8 cellular contexts compared by ENCODE assay signal in the genomic region with DNA sequence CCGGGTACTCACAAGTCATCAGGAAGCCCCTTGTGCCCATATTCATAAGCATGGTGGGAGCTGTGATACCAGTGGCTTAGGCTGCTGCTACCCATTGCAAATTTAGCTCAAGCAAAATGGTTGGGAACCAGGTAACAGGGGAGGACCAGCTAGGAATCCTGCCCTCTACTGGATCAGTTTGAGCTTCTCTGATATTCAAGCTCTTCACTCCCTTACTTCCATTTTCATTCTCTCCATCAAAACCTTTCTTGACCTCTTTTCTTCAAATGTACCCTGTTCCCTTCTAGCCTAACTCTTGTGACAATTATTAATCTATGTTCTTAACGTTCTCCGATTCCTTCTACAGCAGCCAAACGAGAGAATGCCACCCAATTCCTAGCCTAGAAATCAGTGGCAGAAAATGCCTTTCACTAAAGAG. TPM values are rescaled to one million over a fixed set of nuclear protein-coding genes. Genes with fewer than 3 reads are reported as not detected.
DNase-seq lines count a peak whose midpoint lies in the region; ATAC-seq, FAIRE-seq and TF ChIP-seq lines count a peak whose summit lies in the region.

No MANE protein-coding gene starts in this region.

- no peak overlapping the region for H3K56ac ChIP-seq in H1 (replicated peaks; ENCODE audit: insufficient read length, low read depth, low read length)

- H2AFZ ChIP-seq in H1 (ENCODE audit: low read length) = no peak overlapping the region

- 0 out of 7 replicates have a peak, but pooled peaks cover 0 to 2% (median 0%) of the 10 kb centered on the region in 4 experiments for H3K4me1 ChIP-seq in H1 (replicated peaks in 1 of 4; ENCODE audit: control insufficient read depth in 3 of 4, insufficient read depth in 4 of 4, low read length in 3 of 4)

- no peak overlapping the region for H3K9ac ChIP-seq in H1 (replicated peaks in 1 of 4; ENCODE audit: extremely low read depth in 1 of 4, low read depth in 3 of 4, low read length in 3 of 4)

- no peak overlapping the region for H2BK15ac ChIP-seq in H1 (ENCODE audit: low read length)

- in situ Hi-C loops in SK-MEL-5 (cut with HindIII; ENCODE audit: low pct_unique_long_range_greater_than_20kb, low sequenced_read_pairs) = no loop called here

- H3K79me1 ChIP-seq in H1 (ENCODE audit: low read depth, low read length) = no peaks in the 10 kb centered on the region

- H4K5ac ChIP-seq in H1 (ENCODE audit: insufficient read length, low read depth, low read length) = no peak overlapping the region

- H2AK5ac ChIP-seq in H1 (ENCODE audit: low read depth, low read length) = no peak overlapping the region

- no peak overlapping the region for H3K23ac ChIP-seq in H1 (ENCODE audit: insufficient read length)

- no peak overlapping the region for H4K91ac ChIP-seq in H1 (replicated peaks; ENCODE audit: insufficient read length, low read length)

- peaks cover 0 to 2% of the 10 kb centered on the region in 2 experiments for H4K20me1 ChIP-seq in H1 (replicated peaks in 1 of 2; ENCODE audit: control insufficient read depth in 1 of 2, insufficient read depth in 2 of 2, low read length in 2 of 2)

- no peaks in the 10 kb centered on the region for H3K79me2 ChIP-seq in H1 (ENCODE audit: control insufficient read depth in 1 of 2, insufficient read depth in 2 of 2, low read length in 2 of 2)

- no peaks in the 10 kb centered on the region for H3K9me3 Mint-ChIP-seq in osteocyte (ENCODE audit: unreplicated experiment)

- H3K27me3 ChIP-seq in H1 (replicated peaks in 1 of 4; ENCODE audit: control insufficient read depth in 3 of 4, extremely low read depth in 1 of 4, insufficient read depth in 3 of 4, low read length in 3 of 4) = no peaks in the 10 kb centered on the region

- no peak overlapping the region for H3K27ac ChIP-seq in H1 (ENCODE audit: low read depth, low read length)

- H3K27ac Mint-ChIP-seq in osteocyte (ENCODE audit: unreplicated experiment) = no peak overlapping the region

- H2BK20ac ChIP-seq in H1 (ENCODE audit: low read length) = no peak overlapping the region

- no peak overlapping the region for H2BK5ac ChIP-seq in H1 (ENCODE audit: low read depth, low read length)

- no peaks in the 10 kb centered on the region for H3K4me1 Mint-ChIP-seq in osteocyte (ENCODE audit: unreplicated experiment)

- no peak for TF ChIP-seq EP300 in H1 (IDR thresholded peaks at IDR 0.05; ENCODE audit: borderline replicate concordance in 1 of 2, low read depth in 2 of 2, low read length in 2 of 2)

- peaks cover 0 to 48% (median 28%) of the 10 kb centered on the region in 4 experiments; a peak in 6 of 8 replicates for H3K36me3 ChIP-seq in H1 (ENCODE audit: control insufficient read depth in 2 of 4, insufficient read depth in 4 of 4, low read length in 3 of 4)

- H3K4me3 Mint-ChIP-seq in osteocyte (ENCODE audit: unreplicated experiment) = no peak overlapping the region

- H3K9me3 ChIP-seq in H1 (ENCODE audit: insufficient read depth in 2 of 2, low read depth in 1 of 2, low read length in 1 of 2) = no peaks in the 10 kb centered on the region

- H3K36me3 Mint-ChIP-seq in osteocyte (ENCODE audit: unreplicated experiment) = peaks cover 47% of the 10 kb centered on the region

- TF ChIP-seq CTCF in H1 (IDR thresholded peaks at IDR 0.05; ENCODE audit: control extremely low read depth in 1 of 3, insufficient read depth in 1 of 3, low read depth in 1 of 3, low read length in 3 of 3) (peak in 2 of 3 experiments; percentile 62 to 79; a peak in 3 of 4 replicates), osteocyte (IDR thresholded peaks at IDR 0.05) (peak; percentile 54)

- no peak overlapping the region for H3K4ac ChIP-seq in H1 (replicated peaks; ENCODE audit: insufficient read length, low read depth, low read length)

- no peak overlapping the region for H3K4me3 ChIP-seq in H1 (ENCODE audit: extremely low read depth in 1 of 4, insufficient read depth in 2 of 4, low read depth in 3 of 4, low read length in 4 of 4)

- H3K27me3 Mint-ChIP-seq in osteocyte (ENCODE audit: unreplicated experiment) = no peaks in the 10 kb centered on the region

- H3K23me2 ChIP-seq in H1 (ENCODE audit: low read depth, low read length) = no peaks in the 10 kb centered on the region; the same call in 1 of the 2 replicates

- FAIRE-seq in H1 (lab: Jason Lieb, UNC) = peak; percentile 80

- H3K14ac ChIP-seq in H1 (ENCODE audit: insufficient read length) = no peak overlapping the region

- TF ChIP-seq RAD21 in H1 (IDR thresholded peaks at IDR 0.05 in 1 of 2, conservative IDR thresholded peaks at IDR 0.05 in 1 of 2; ENCODE audit: low read depth in 2 of 2, low read length in 2 of 2) = peak; percentile 69 to 73

- H3K4me2 ChIP-seq in H1 (ENCODE audit: insufficient read depth in 1 of 2, low read depth in 2 of 2, low read length in 2 of 2) = no peak overlapping the region

- no peak overlapping the region for H2BK120ac ChIP-seq in H1 (replicated peaks; ENCODE audit: low read depth, low read length)

- no peak for ATAC-seq in HG03039 (IDR thresholded peaks at IDR 0.05; ENCODE audit: unreplicated experiment)

- WGBS in H1 (ENCODE audit: extremely low coverage in 1 of 2, insufficient coverage in 1 of 2, insufficient read length in 1 of 2, insufficient replicate concordance in 2 of 2, low coverage in 1 of 2, low lambda C conversion rate in 2 of 2, missing lambda C conversion rate in 1 of 2), 2 experiments = 58% methylated on average over 4 of the region's 4 CpGs; no CpG with 5 or more reads in 1 of the 2 experiments

- no peak overlapping the region for H2BK12ac ChIP-seq in H1 (ENCODE audit: low read depth, low read length)

- no peak for TF ChIP-seq POLR2A in H1 (IDR thresholded peaks at IDR 0.05; ENCODE audit: control extremely low read depth in 1 of 2, low read depth in 2 of 2, low read length in 2 of 2)

- CTCF ChIA-PET in H1 (lab: Charles Lee; ENCODE audit: partially characterized antibody) = interaction anchor here (0.7 to 4.6 kb wide), 15 partner anchors 9 to 442 kb away, joined by 3 to 26 read pairs (median 3); a partner anchor contains a TSS

- DNase-seq in NOMO-1 (lab: John Stamatoyannopoulos, UW; ENCODE audit: unreplicated experiment in 2 of 2) = peak; percentile 8 to 48
- no peak for DNase-seq in NOMO-1 treated with dmso at 0.1 percent for 144 hours (lab: John Stamatoyannopoulos, UW; ENCODE audit: unreplicated experiment)
- DNase-seq in HT-29 (ENCODE audit: low spot score) = peak; percentile 60
- DNase-seq in SK-MEL-5 (ENCODE audit: low read depth, low spot score) = peak; percentile 89
- peak in 1 of 2 experiments; percentile 33 for DNase-seq in H1 (ENCODE audit: low read depth in 1 of 2, low spot score in 2 of 2)
- DNase-seq in osteocyte (ENCODE audit: extremely low spot score, unreplicated experiment) = no peak
- DNase-seq in GF-D8 (lab: John Stamatoyannopoulos, UW) = no peak

- POLR2A ChIA-PET in H1 (lab: Charles Lee; ENCODE audit: partially characterized antibody) = interaction anchor here (0.7 to 2.3 kb wide), 5 partner anchors 10 to 293 kb away, joined by 3 to 23 read pairs (median 4); a partner anchor contains a TSS

- H3K18ac ChIP-seq in H1 (ENCODE audit: extremely low read depth, low read length) = no peak overlapping the region

- no peak overlapping the region for H4K8ac ChIP-seq in H1 (ENCODE audit: extremely low read depth, insufficient read depth, low read length)

TF ChIP-seq in H1, 55 proteins besides CTCF, POLR2A, EP300 and RAD21 (continues in another document):
- TF ChIP-seq HDAC2 (IDR thresholded peaks at IDR 0.05; ENCODE audit: borderline replicate concordance in 1 of 2, low read depth in 2 of 2, low read length in 2 of 2) = no peak
- TF ChIP-seq YY1 (IDR thresholded peaks at IDR 0.05; ENCODE audit: low read depth, low read length) = peak; percentile 80; the same call in 1 of the 2 replicates
- TF ChIP-seq, protein P1, sequence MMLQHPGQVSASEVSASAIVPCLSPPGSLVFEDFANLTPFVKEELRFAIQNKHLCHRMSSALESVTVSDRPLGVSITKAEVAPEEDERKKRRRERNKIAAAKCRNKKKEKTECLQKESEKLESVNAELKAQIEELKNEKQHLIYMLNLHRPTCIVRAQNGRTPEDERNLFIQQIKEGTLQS (IDR thresholded peaks at IDR 0.05; ENCODE audit: insufficient read depth, low read depth, low read length) = no peak

RNA-seq across cellular contexts. Expression of a gene that starts 9.7 kb away (rescaled TPM):
- 54.9 and 71.6 TPM in 2 replicates for total RNA-seq in HT-29 (2014; rRNA removed; shearing (Covaris generic))
- total RNA-seq in SK-MEL-5 (2014; rRNA removed; shearing (Covaris generic)) = 170 and 179 TPM in 2 replicates
- polyA plus RNA-seq in SK-MEL-5 (2015; cell fraction: cytosol; rRNA removed) = 153 and 231 TPM in 2 replicates
- polyA plus RNA-seq in SK-MEL-5 (2015; cell fraction: nucleus; rRNA removed) = 37.2 and 47.4 TPM in 2 replicates
- 67.8 and 70.4 TPM in 2 replicates for total RNA-seq in H1 (2021; fragmentation: NEBNext Ultra II Directional; extraction: Animal tissue kit (Norgen Biotek cat#: 25700))
- polyA plus RNA-seq in H1 (2011; rRNA removed) = 16.4 and 22.8 TPM in 2 replicates
- polyA plus RNA-seq in H1 (2011; cell fraction: cytosol; rRNA removed) = 47.1 TPM
- polyA plus RNA-seq in H1 (2011; cell fraction: nucleus; rRNA removed) = 14.7 TPM
- 44.9 to 67.6 TPM (median 56.7 TPM) in 4 replicates for polyA plus RNA-seq in H1 (2012, experiment 1 of 2)
- 35.2 TPM for polyA plus RNA-seq in H1 (2012, experiment 2 of 2)
- polyA plus RNA-seq in H1 (2013, experiment 1 of 2) = 112 TPM
- polyA plus RNA-seq in H1 (2013, experiment 2 of 2) = 112 TPM
- 1.9 and 2.5 TPM in 2 replicates for polyA minus RNA-seq in H1 (2011; rRNA and poly(A)+ RNA removed)
- 9.1 TPM for polyA minus RNA-seq in H1 (2011; cell fraction: cytosol; rRNA and poly(A)+ RNA removed)
- polyA minus RNA-seq in H1 (2011; cell fraction: nucleus; rRNA and poly(A)+ RNA removed) = 9.7 TPM
- 48.7 and 50.9 TPM in 2 replicates for total RNA-seq in osteocyte

RNA-seq across cellular contexts. Expression of a gene that starts 50.5 kb away (rescaled TPM):
- total RNA-seq in HT-29 (2014; rRNA removed; shearing (Covaris generic)) = 7.4 and 8.3 TPM in 2 replicates
- 19.4 and 22.3 TPM in 2 replicates for total RNA-seq in SK-MEL-5 (2014; rRNA removed; shearing (Covaris generic))
- 11.1 and 15.3 TPM in 2 replicates for polyA plus RNA-seq in SK-MEL-5 (2015; cell fraction: cytosol; rRNA removed)
- polyA plus RNA-seq in SK-MEL-5 (2015; cell fraction: nucleus; rRNA removed) = 30.4 and 38.4 TPM in 2 replicates
- total RNA-seq in H1 (2021; fragmentation: NEBNext Ultra II Directional; extraction: Animal tissue kit (Norgen Biotek cat#: 25700)) = 13.0 and 14.7 TPM in 2 replicates
- polyA plus RNA-seq in H1 (2011; rRNA removed) = 7.4 and 8.0 TPM in 2 replicates
- 11.8 TPM for polyA plus RNA-seq in H1 (2011; cell fraction: cytosol; rRNA removed)
- polyA plus RNA-seq in H1 (2011; cell fraction: nucleus; rRNA removed) = 13.3 TPM
- 8.4 to 11.7 TPM (median 9.4 TPM) in 4 replicates for polyA plus RNA-seq in H1 (2012, experiment 1 of 2)
- 3.6 TPM for polyA plus RNA-seq in H1 (2012, experiment 2 of 2)
- 11.2 TPM for polyA plus RNA-seq in H1 (2013, experiment 1 of 2)
- 10.3 TPM for polyA plus RNA-seq in H1 (2013, experiment 2 of 2)
- polyA minus RNA-seq in H1 (2011; rRNA and poly(A)+ RNA removed) = 6.7 and 8.9 TPM in 2 replicates
- 7.4 TPM for polyA minus RNA-seq in H1 (2011; cell fraction: cytosol; rRNA and poly(A)+ RNA removed)
- polyA minus RNA-seq in H1 (2011; cell fraction: nucleus; rRNA and poly(A)+ RNA removed) = 9.8 TPM
- 9.1 and 9.9 TPM in 2 replicates for total RNA-seq in osteocyte

Comparison
In these comparisons a context has a peak if more than half of its experiments do, and no peak if none do; other contexts are left out.
1. DNase-seq: peak in NOMO-1 (2 of 2), HT-29 (single experiment) and SK-MEL-5 (single experiment); none in NOMO-1 treated with dmso at 0.1 percent for 144 hours (single experiment), osteocyte (single experiment) and GF-D8 (single experiment).